24 cellular contexts compared by ENCODE assay signal in the genomic region with DNA sequence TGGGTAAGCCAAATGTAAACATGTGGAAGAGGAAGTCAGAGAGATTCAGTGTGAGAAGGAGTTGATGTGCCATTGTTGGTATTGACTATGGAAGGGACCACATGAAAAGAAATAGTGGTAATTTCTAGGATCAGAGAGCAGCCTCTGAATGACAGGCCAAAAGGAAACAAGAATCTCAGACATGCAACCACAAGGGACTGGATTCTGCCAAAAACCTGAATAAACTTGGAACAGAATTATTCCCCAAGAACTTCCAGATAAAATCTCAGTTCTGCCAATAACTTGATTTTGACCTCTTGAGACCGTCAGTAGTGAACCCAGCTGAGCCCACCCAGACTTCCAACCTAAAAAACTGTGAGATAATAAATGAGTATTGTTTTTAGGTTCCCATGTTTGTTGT.
"Had no signal": no experiment of that assay in that cellular context is flagged by ENCODE, and none has a peak within 500 bp of the region (broad histone marks: within the 10 kb centered on the region; RNA-seq: fewer than 3 reads in every experiment).

No MANE protein-coding gene starts in this region.

- H3K27ac ChIP-seq: breast epithelium, colonic mucosa, heart right ventricle, left lung, testis, transverse colon had no signal

- FAIRE-seq: islet of Langerhans had no signal

- DNase-seq: activated CD4-positive, alpha-beta memory T cell treated with anti-CD3 and anti-CD28 coated beads, Interleukin-2, amount 10 ng/mL, durations not matched to agents 7 days and 5 days; activated CD4-positive, alpha-beta T cell treated with anti-CD3 and anti-CD28 coated beads, Interleukin-2, amount 10 ng/mL, durations not matched to agents 7 days and 5 days; activated CD4-positive, CD25-positive, alpha-beta regulatory T cell treated with anti-CD3 and anti-CD28 coated beads, Interleukin-2, amount 50 U/mL, for 72 hours; activated naive CD8-positive, alpha-beta T cell treated with anti-CD3 and anti-CD28 coated beads, Interleukin-2, amount 50 U/mL, for 24 hours; activated T-cell treated with anti-CD3 and anti-CD28 coated beads, Interleukin-2, amount 50 U/mL, for 4 hours; anterior cingulate cortex; colonic mucosa; effector memory CD4-positive, alpha-beta T cell; erythroblast; foreskin melanocyte; heart right ventricle; left lung; mesendoderm; right cardiac atrium; stimulated activated CD4-positive, alpha-beta T cell treated with anti-CD3 and anti-CD28 coated beads, Interleukin-2, amount 100 ng/mL, for 48 hours; stimulated activated naive CD8-positive, alpha-beta T cell treated with anti-CD3 and anti-CD28 coated beads, Interleukin-15, Interleukin-2, amounts not matched to agents 100 U/mL and 50 U/mL, for 24 hours; T-helper 2 cell; testis; transverse colon had no signal

- H3K4me1 ChIP-seq: breast epithelium, colonic mucosa, heart right ventricle, left lung, testis, transverse colon had no signal

- H3K27me3 ChIP-seq: breast epithelium, colonic mucosa, heart right ventricle, left lung, testis, transverse colon had no signal

- H3K4me3 ChIP-seq: breast epithelium, colonic mucosa, heart right ventricle, left lung, lung, testis, transverse colon had no signal

- H3K36me3 ChIP-seq: breast epithelium, colonic mucosa, heart right ventricle, left lung, transverse colon had no signal

- H3K9me3 ChIP-seq: colonic mucosa, testis had no signal

- ATAC-seq: activated naive CD8-positive, alpha-beta T cell treated with anti-CD3 and anti-CD28 coated beads, Interleukin-2, amount 50 U/mL, for 24 hours; activated T-cell treated with anti-CD3 and anti-CD28 coated beads, Interleukin-2, amount 50 U/mL, for 4 hours; activated T-helper 17 cell treated with anti-CD3 and anti-CD28 coated beads, Interleukin-2, amount 50 U/mL, for 72 hours; left lung; natural killer cell treated with Interleukin-12 subunit alpha and Interleukin-12 subunit beta and Interleukin-15 and Interleukin-18, amount 100 ng/mL, for 72 hours; right cardiac atrium; stimulated activated naive CD8-positive, alpha-beta T cell treated with anti-CD3 and anti-CD28 coated beads, Interleukin-15, Interleukin-2, amounts not matched to agents 100 U/mL and 50 U/mL, for 24 hours had no signal
